In genomic region chr3:632571-633170, GRCh38 we compare ENCODE assay signal across 8 cellular contexts.
A peak's percentile ranks its signal among the peaks of the same experiment; 100 is the strongest.
DNase-seq lines count a peak whose midpoint lies in the region; ATAC-seq and TF ChIP-seq lines count a peak whose summit lies in the region.

No MANE protein-coding gene starts in this region.

- DNase-seq in D341Med (ENCODE audit: low spot score) (peak; percentile 50), NCI-H510A treated with DMSO at 0.1 percent for 48 hours (lab: John Stamatoyannopoulos, UW) (peak; percentile 76), astrocyte of the cerebellum (ENCODE audit: low read depth) (peak; percentile 38), islet precursor cell (peak; percentile 80), testis (peak; percentile 88), GOT3 (lab: John Stamatoyannopoulos, UW) (no peak)

- no peak for TF ChIP-seq POLR2A in testis (IDR thresholded peaks at IDR 0.05)

- no peak overlapping the region for H3K27ac ChIP-seq in testis

- TF ChIP-seq CTCF in astrocyte of the cerebellum (IDR thresholded peaks at IDR 0.05; ENCODE audit: low read depth, low read length, missing control alignments) (peak; percentile 78), testis (IDR thresholded peaks at IDR 0.05) (peak; percentile 60 to 64 (median 62))

- no peaks in the 10 kb centered on the region for H3K36me3 ChIP-seq in testis (ENCODE audit: low read depth, missing control alignments)

- no peaks in the 10 kb centered on the region for H3K27me3 ChIP-seq in testis

- no peaks in the 10 kb centered on the region for H3K9me3 ChIP-seq in testis

- no peaks in the 10 kb centered on the region for H3K4me1 ChIP-seq in testis

- intact Hi-C loops in testis (cut with DNase I; ENCODE audit: low total_unique reads): no loop called here

- ATAC-seq in GM18867 (IDR thresholded peaks at IDR 0.05; ENCODE audit: unreplicated experiment) (peak; percentile 85), HG03280 (IDR thresholded peaks at IDR 0.05; ENCODE audit: unreplicated experiment) (peak; percentile 68)

- WGBS in testis, 2 donors: 29 to 32% methylated on average over 10 of the region's 10 CpGs

- in situ Hi-C loops in astrocyte of the cerebellum (cut with HindIII; ENCODE audit: low sequenced_read_pairs): no loop called here

- no peak overlapping the region for H3K4me3 ChIP-seq in astrocyte of the cerebellum (ENCODE audit: low read depth, low read length)
- H3K4me3 ChIP-seq in testis: no peak overlapping the region
